ENCODE assay signal across 6 cellular contexts in the genomic region with DNA sequence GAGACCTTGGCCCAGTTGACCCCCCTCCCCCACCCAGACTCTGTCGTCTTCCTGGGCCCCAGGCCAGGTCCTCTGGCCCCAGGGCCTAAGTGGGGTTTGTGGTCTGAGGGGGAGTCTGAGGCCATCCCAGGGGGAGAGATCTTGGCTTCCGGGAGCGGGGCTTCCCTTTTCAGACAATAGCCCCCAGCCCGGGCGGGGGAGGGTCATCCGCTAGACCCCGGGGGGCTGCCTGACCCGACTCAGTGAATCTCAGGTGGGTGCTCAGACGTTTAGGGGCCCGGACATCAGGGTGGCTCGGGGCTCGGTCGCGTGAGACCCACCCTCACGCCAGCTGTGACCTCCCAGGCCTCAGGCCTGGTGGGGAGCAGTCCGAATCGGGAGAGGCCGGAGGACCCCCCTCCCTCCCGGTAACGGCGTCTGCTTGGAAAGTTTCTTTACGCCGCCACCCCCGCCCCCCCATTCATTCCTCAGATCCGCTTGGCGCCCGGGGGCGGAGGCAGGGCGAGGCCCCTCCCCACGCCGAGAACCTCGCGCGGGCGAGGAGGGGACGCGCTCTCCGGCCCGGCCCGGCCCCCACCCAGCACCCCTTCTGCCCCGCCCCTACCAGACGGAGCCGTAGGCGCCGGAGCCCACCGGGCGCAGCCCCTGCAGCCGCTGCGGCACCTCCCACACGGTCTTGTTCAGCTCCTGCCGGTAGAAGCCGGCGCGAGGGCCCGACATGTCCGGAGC. TPM values are rescaled to one million over a fixed set of nuclear protein-coding genes. Genes with fewer than 3 reads are reported as not detected.
DNase-seq lines count a peak whose midpoint lies in the region; ATAC-seq and TF ChIP-seq lines count a peak whose summit lies in the region.

No MANE protein-coding gene starts in this region.

- H3K27ac ChIP-seq in AG04450 (ENCODE audit: low read depth, low read length) (no peak overlapping the region), HL-60 (replicated peaks) (no peak overlapping the region)

- H3K4me3 ChIP-seq in AG04450 (ENCODE audit: low read depth, low read length), result peak overlapping the region; percentile 52
- H3K4me3 ChIP-seq in HL-60 (replicated peaks; ENCODE audit: insufficient read depth, low read length), result peak overlapping the region; percentile 37
- peak overlapping the region; percentile 14 for H3K4me3 ChIP-seq in lower leg skin (ENCODE audit: low read depth, poor library complexity, severe bottlenecking)

- H3K9me3 ChIP-seq in AG04450 (ENCODE audit: control insufficient read depth, insufficient read depth, low read length), result peaks cover 10% of the 10 kb centered on the region; the same call in 1 of the 2 replicates

- 1 to 7% methylated on average over 37 of the region's 56 CpGs for WGBS in lower leg skin, 2 donors

- CTCF ChIA-PET in AG04450 (lab: Charles Lee), result no interaction called here

- POLR2A ChIA-PET in AG04450 (lab: Yijun Ruan, JAX), result no interaction called here

- ATAC-seq in HG03469 (IDR thresholded peaks at IDR 0.05; ENCODE audit: unreplicated experiment), result no peak

- intact Hi-C loops in lower leg skin (cut with DNase I; ENCODE audit: low total_unique reads), result loop anchor here (10.0 kb wide), 1 partner anchor 55 kb away; a partner anchor contains a TSS

- TF ChIP-seq CTCF in AG04450 (IDR thresholded peaks at IDR 0.05; ENCODE audit: low read depth, low read length) (no peak), HL-60 (IDR thresholded peaks at IDR 0.05; ENCODE audit: insufficient read depth, low read length) (no peak), lower leg skin (IDR thresholded peaks at IDR 0.05) (no peak)

- no peak for DNase-seq in AG04450 (ENCODE audit: low read depth, low spot score)
- DNase-seq in HL-60 (ENCODE audit: low read depth in 1 of 2, low spot score in 1 of 2), result no peak
- DNase-seq in activated T-helper 9 cell treated with anti-CD3 and anti-CD28 coated beads, Interleukin-2, amount 50 U/mL, for 16 hours (ENCODE audit: low read depth), result peak; percentile 34
- DNase-seq in lower leg skin (ENCODE audit: low spot score in 2 of 2), result no peak
- DNase-seq in GOT3 (lab: John Stamatoyannopoulos, UW), result no peak

- TF ChIP-seq POLR2A in lower leg skin (IDR thresholded peaks at IDR 0.05), result no peak

- H3K27me3 ChIP-seq in AG04450 (ENCODE audit: control insufficient read depth, insufficient read depth, low read length), result no peaks in the 10 kb centered on the region
- H3K27me3 ChIP-seq in HL-60 (ENCODE audit: insufficient read depth, poor library complexity, severe bottlenecking), result peaks cover 18% of the 10 kb centered on the region

RNA-seq across cellular contexts. Expression of a gene that starts 0.4 kb away (rescaled TPM):
- 6.7 and 9.6 TPM in 2 replicates for polyA plus RNA-seq in AG04450 (2011; rRNA removed)
- polyA minus RNA-seq in AG04450 (2011; rRNA and poly(A)+ RNA removed), result 8.1 and 11.6 TPM in 2 replicates
- 1 to 10 TPM in 3 of 4 donors, under 1 TPM in 1; 0.65 to 8.1 (median 2.9) TPM for total RNA-seq in lower leg skin

RNA-seq across cellular contexts. Expression of a gene that starts 8.3 kb away (rescaled TPM):
- 26.6 and 33.7 TPM in 2 replicates for polyA plus RNA-seq in AG04450 (2011; rRNA removed)
- 32.0 and 45.4 TPM in 2 replicates for polyA minus RNA-seq in AG04450 (2011; rRNA and poly(A)+ RNA removed)
- 1 to 10 TPM in 3 of 4 donors, under 1 TPM in 1; 0.99 to 3.5 (median 1.8) TPM for total RNA-seq in lower leg skin

RNA-seq across cellular contexts. Expression of a gene that starts 18.7 kb away (rescaled TPM):
- 7.0 and 9.9 TPM in 2 replicates for polyA plus RNA-seq in AG04450 (2011; rRNA removed)
- 7.4 and 9.7 TPM in 2 replicates for polyA minus RNA-seq in AG04450 (2011; rRNA and poly(A)+ RNA removed)
- total RNA-seq in lower leg skin, result 10 to 100 TPM; 36.4 to 60.7 (median 45.7) TPM

RNA-seq across cellular contexts. Expression of a gene that starts 24.9 kb away (rescaled TPM):
- 8.5 and 10.8 TPM in 2 replicates for polyA plus RNA-seq in AG04450 (2011; rRNA removed)
- polyA minus RNA-seq in AG04450 (2011; rRNA and poly(A)+ RNA removed), result 11.9 and 12.7 TPM in 2 replicates
- 10 to 100 TPM; 37.1 to 67.0 (median 52.5) TPM for total RNA-seq in lower leg skin

RNA-seq across cellular contexts. Expression of a gene that starts 37.7 kb away (rescaled TPM):
- 68.0 and 110 TPM in 2 replicates for polyA plus RNA-seq in AG04450 (2011; rRNA removed)
- 137 and 178 TPM in 2 replicates for polyA minus RNA-seq in AG04450 (2011; rRNA and poly(A)+ RNA removed)
- total RNA-seq in lower leg skin, result 100 to 1,000 TPM; 105 to 199 (median 155) TPM
